In the genomic region with DNA sequence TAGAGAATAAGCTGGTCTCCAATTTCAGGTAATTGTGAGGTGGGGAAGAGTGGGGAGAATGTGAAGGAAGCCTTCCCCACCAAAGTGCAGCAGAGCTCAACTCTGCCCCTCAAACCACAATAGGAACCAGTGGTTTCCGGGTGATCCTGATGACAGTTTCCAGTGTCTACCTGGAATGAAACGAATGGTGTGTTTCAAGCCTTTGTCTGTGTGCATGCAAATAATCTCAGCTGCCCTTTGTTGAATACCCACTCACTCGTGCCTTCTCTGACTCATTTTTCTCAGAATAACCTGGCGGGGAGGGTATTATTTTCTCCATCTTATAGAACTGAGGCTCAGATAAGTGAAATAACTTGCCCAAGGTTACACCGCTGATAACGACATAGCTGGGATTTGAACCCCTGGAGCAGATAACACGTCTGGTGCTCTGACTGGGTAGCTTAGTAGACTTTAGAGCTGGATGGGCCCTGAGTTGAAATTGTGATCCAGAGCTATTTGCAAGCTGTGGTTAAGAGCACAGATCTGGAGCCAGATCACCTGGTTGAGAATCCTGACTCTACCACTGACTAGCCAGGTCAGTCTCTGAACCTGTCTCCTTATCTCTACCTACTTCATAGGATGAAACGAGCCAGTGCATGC, we compare ENCODE assay signal across 1 cellular context.
TF ChIP-seq lines count a peak whose summit lies in the region.

No MANE protein-coding gene starts in this region.

TF ChIP-seq in SK-N-SH, 30 proteins besides CTCF, POLR2A, EP300 and RAD21 (continued from another document):
- TF ChIP-seq, protein P1, sequence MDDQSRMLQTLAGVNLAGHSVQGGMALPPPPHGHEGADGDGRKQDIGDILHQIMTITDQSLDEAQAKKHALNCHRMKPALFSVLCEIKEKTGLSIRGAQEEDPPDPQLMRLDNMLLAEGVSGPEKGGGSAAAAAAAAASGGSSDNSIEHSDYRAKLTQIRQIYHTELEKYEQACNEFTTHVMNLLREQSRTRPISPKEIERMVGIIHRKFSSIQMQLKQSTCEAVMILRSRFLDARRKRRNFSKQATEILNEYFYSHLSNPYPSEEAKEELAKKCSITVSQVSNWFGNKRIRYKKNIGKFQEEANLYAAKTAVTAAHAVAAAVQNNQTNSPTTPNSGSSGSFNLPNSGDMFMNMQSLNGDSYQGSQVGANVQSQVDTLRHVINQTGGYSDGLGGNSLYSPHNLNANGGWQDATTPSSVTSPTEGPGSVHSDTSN (IDR thresholded peaks at IDR 0.05), result no peak
- TF ChIP-seq FOXJ3 (CRISPR knock-in tag; IDR thresholded peaks at IDR 0.05) (no peak), MXI1 (IDR thresholded peaks at IDR 0.05; ENCODE audit: low read depth, low read length) (no peak)
- TF ChIP-seq, protein P2, sequence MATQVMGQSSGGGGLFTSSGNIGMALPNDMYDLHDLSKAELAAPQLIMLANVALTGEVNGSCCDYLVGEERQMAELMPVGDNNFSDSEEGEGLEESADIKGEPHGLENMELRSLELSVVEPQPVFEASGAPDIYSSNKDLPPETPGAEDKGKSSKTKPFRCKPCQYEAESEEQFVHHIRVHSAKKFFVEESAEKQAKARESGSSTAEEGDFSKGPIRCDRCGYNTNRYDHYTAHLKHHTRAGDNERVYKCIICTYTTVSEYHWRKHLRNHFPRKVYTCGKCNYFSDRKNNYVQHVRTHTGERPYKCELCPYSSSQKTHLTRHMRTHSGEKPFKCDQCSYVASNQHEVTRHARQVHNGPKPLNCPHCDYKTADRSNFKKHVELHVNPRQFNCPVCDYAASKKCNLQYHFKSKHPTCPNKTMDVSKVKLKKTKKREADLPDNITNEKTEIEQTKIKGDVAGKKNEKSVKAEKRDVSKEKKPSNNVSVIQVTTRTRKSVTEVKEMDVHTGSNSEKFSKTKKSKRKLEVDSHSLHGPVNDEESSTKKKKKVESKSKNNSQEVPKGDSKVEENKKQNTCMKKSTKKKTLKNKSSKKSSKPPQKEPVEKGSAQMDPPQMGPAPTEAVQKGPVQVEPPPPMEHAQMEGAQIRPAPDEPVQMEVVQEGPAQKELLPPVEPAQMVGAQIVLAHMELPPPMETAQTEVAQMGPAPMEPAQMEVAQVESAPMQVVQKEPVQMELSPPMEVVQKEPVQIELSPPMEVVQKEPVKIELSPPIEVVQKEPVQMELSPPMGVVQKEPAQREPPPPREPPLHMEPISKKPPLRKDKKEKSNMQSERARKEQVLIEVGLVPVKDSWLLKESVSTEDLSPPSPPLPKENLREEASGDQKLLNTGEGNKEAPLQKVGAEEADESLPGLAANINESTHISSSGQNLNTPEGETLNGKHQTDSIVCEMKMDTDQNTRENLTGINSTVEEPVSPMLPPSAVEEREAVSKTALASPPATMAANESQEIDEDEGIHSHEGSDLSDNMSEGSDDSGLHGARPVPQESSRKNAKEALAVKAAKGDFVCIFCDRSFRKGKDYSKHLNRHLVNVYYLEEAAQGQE (IDR thresholded peaks at IDR 0.05; ENCODE audit: low read depth, low read length), result no peak
- TF ChIP-seq, protein P3, sequence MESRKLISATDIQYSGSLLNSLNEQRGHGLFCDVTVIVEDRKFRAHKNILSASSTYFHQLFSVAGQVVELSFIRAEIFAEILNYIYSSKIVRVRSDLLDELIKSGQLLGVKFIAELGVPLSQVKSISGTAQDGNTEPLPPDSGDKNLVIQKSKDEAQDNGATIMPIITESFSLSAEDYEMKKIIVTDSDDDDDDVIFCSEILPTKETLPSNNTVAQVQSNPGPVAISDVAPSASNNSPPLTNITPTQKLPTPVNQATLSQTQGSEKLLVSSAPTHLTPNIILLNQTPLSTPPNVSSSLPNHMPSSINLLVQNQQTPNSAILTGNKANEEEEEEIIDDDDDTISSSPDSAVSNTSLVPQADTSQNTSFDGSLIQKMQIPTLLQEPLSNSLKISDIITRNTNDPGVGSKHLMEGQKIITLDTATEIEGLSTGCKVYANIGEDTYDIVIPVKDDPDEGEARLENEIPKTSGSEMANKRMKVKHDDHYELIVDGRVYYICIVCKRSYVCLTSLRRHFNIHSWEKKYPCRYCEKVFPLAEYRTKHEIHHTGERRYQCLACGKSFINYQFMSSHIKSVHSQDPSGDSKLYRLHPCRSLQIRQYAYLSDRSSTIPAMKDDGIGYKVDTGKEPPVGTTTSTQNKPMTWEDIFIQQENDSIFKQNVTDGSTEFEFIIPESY (IDR thresholded peaks at IDR 0.05; ENCODE audit: borderline replicate concordance, low read depth), result no peak
